Comparison of ENCODE assay signal across 1 cellular context in genomic region chr13:71017607-71018006, GRCh38.
TF ChIP-seq lines count a peak whose summit lies in the region.

No MANE protein-coding gene starts in this region.

TF ChIP-seq in HepG2, 621 proteins besides CTCF, POLR2A, EP300 and RAD21 (continued from another document):
- TF ChIP-seq ZNF484 (CRISPR knock-in tag; IDR thresholded peaks at IDR 0.05; ENCODE audit: borderline replicate concordance, low read depth): no peak
- TF ChIP-seq ZFY (CRISPR knock-in tag; IDR thresholded peaks at IDR 0.05): no peak
- TF ChIP-seq NFAT5 (CRISPR knock-in tag; IDR thresholded peaks at IDR 0.05): no peak
- TF ChIP-seq SMAD3 (CRISPR knock-in tag; IDR thresholded peaks at IDR 0.05): no peak
